ENCODE assay signal across 30 cellular contexts in genomic region chr15:33454996-33455395, GRCh38.
"Had no signal": no experiment of that assay in that cellular context is flagged by ENCODE, and none has a peak within 500 bp of the region (broad histone marks: within the 10 kb centered on the region; RNA-seq: fewer than 3 reads in every experiment).

No MANE protein-coding gene starts in this region.

- DNase-seq: activated B cell treated with CpG ODN at 0.5 μM for 24 hours; activated CD4-positive, alpha-beta memory T cell treated with anti-CD3 and anti-CD28 coated beads for 36 hours; activated CD4-positive, alpha-beta T cell treated with anti-CD3 and anti-CD28 coated beads for 4 hours; activated CD4-positive, alpha-beta T cell treated with anti-CD3 and anti-CD28 coated beads, Interleukin-2, amount 50 U/mL, for 1 hour; activated CD4-positive, CD25-positive, alpha-beta regulatory T cell treated with anti-CD3 and anti-CD28 coated beads, Interleukin-2, amount 50 U/mL, for 72 hours; activated CD8-positive, alpha-beta memory T cell treated with anti-CD3 and anti-CD28 coated beads for 24 hours; activated CD8-positive, alpha-beta memory T cell treated with anti-CD3 and anti-CD28 coated beads, Interleukin-2, amount 10 ng/mL, durations not matched to agents 7 days and 5 days; activated CD8-positive, alpha-beta memory T cell treated with anti-CD3 and anti-CD28 coated beads, Interleukin-2, amount 50 U/mL, for 48 hours; activated effector memory CD4-positive, alpha-beta T cell treated with Interleukin-2 at 50 U/mL for 16 hours; activated naive CD4-positive, alpha-beta T cell; activated naive CD4-positive, alpha-beta T cell treated with anti-CD3 and anti-CD28 coated beads, Interleukin-2, amount 50 U/mL, for 16 hours; activated naive CD8-positive, alpha-beta T cell treated with anti-CD3 and anti-CD28 coated beads for 36 hours; activated T-cell treated with anti-CD3 and anti-CD28 coated beads, Interleukin-2, amount 50 U/mL, for 48 hours; amniotic stem cell; aorta; brain microvascular endothelial cell; NCI-H1092 treated with DMSO at 0.1 percent for 48 hours; NCI-H187 treated with DMSO at 0.1 percent for 48 hours; NCI-H2081; NCI-H2171 treated with DMSO at 0.1 percent for 48 hours; NCI-H2227 treated with DMSO at 0.1 percent for 48 hours; NCI-H446; NCI-H510A treated with DMSO at 0.1 percent for 48 hours; PC-9; Right ventricle myocardium superior; SW 1271; T-helper 1 cell; T-helper 2 cell; T-helper 9 cell had no signal

- H3K27me3 Mint-ChIP-seq: activated B cell treated with CpG ODN at 0.5 μM for 24 hours; activated CD4-positive, alpha-beta memory T cell treated with anti-CD3 and anti-CD28 coated beads for 36 hours; activated CD8-positive, alpha-beta memory T cell treated with anti-CD3 and anti-CD28 coated beads, Interleukin-2, amount 10 ng/mL, durations not matched to agents 7 days and 5 days; central memory CD8-positive, alpha-beta T cell had no signal

- H3K9me3 Mint-ChIP-seq: activated B cell treated with CpG ODN at 0.5 μM for 24 hours; activated CD4-positive, alpha-beta memory T cell treated with anti-CD3 and anti-CD28 coated beads for 36 hours; activated naive CD8-positive, alpha-beta T cell treated with anti-CD3 and anti-CD28 coated beads for 36 hours had no signal

- H3K4me3 Mint-ChIP-seq: activated B cell treated with CpG ODN at 0.5 μM for 24 hours; activated CD4-positive, alpha-beta memory T cell treated with anti-CD3 and anti-CD28 coated beads for 36 hours; activated CD8-positive, alpha-beta memory T cell treated with anti-CD3 and anti-CD28 coated beads, Interleukin-2, amount 10 ng/mL, durations not matched to agents 7 days and 5 days; activated naive CD8-positive, alpha-beta T cell treated with anti-CD3 and anti-CD28 coated beads for 36 hours; central memory CD8-positive, alpha-beta T cell had no signal

- H3K4me1 Mint-ChIP-seq: activated B cell treated with CpG ODN at 0.5 μM for 24 hours; activated CD8-positive, alpha-beta memory T cell treated with anti-CD3 and anti-CD28 coated beads, Interleukin-2, amount 10 ng/mL, durations not matched to agents 7 days and 5 days; activated naive CD8-positive, alpha-beta T cell treated with anti-CD3 and anti-CD28 coated beads for 36 hours; central memory CD8-positive, alpha-beta T cell had no signal

- H3K36me3 Mint-ChIP-seq: activated CD4-positive, alpha-beta memory T cell treated with anti-CD3 and anti-CD28 coated beads for 36 hours; activated CD8-positive, alpha-beta memory T cell treated with anti-CD3 and anti-CD28 coated beads, Interleukin-2, amount 10 ng/mL, durations not matched to agents 7 days and 5 days; activated naive CD8-positive, alpha-beta T cell treated with anti-CD3 and anti-CD28 coated beads for 36 hours had no signal

- H3K27ac Mint-ChIP-seq: activated B cell treated with CpG ODN at 0.5 μM for 24 hours; activated CD4-positive, alpha-beta memory T cell treated with anti-CD3 and anti-CD28 coated beads for 36 hours; activated CD8-positive, alpha-beta memory T cell treated with anti-CD3 and anti-CD28 coated beads, Interleukin-2, amount 10 ng/mL, durations not matched to agents 7 days and 5 days; activated naive CD8-positive, alpha-beta T cell treated with anti-CD3 and anti-CD28 coated beads for 36 hours had no signal

- ATAC-seq: activated CD8-positive, alpha-beta memory T cell treated with anti-CD3 and anti-CD28 coated beads, Interleukin-2, amount 10 ng/mL, durations not matched to agents 7 days and 5 days had no signal
